Comparison of ENCODE assay signal across 20 cellular contexts in the genomic region with DNA sequence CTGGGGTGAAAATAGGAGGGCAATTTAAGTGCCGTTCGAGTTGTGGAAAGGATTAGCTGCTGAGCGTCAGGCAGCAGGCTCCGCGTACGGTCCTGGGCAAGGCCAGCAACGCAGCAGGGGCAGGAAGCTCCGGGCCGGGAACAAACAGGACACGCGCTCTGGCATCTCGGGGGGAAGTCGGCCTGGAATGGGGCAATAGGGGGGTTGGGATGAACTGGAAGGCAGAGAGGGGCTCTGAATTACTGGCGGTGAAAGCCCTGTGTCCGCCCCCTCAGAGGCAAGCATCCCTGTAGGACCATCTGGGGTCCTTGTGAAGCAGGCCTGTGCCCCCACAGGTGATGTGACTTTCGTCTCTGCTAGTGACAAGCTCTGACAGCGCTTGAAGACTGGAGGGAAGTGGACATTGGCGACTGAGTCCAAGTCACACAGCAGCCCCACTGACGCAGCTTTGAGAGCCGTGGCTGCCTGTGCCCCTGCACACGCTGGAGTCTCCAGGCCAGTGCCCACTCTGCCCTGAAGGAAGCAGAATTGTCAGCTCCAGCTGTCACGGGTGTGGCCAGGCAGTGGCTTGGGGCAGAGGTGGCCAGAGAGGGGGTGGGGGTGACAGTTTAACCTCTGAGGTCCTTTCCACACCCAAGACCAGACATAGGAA. TPM values are rescaled to one million over a fixed set of nuclear protein-coding genes. Genes with fewer than 3 reads are reported as not detected.
"Had no signal": no experiment of that assay in that cellular context is flagged by ENCODE, and none has a peak within 500 bp of the region (broad histone marks: within the 10 kb centered on the region; RNA-seq: fewer than 3 reads in every experiment).

No MANE protein-coding gene starts in this region.

- H3K27me3 ChIP-seq: colonic mucosa, testis had no signal

- H3K36me3 Mint-ChIP-seq: natural killer cell had no signal

- H3K4me1 ChIP-seq: colonic mucosa, gastroesophageal sphincter, testis had no signal

- H3K4me3 Mint-ChIP-seq: activated T-helper 1 cell treated with anti-CD3 and anti-CD28 coated beads, Interleukin-12 subunit alpha, Interleukin-12 subunit beta, Interleukin-2, Interleukin-4 antibody, amounts not matched to agents 30 ng/mL and 10 ng/mL and 1 ng/mL, durations not matched to agents 14 hours and 24 hours and 36 hours; natural killer cell; stimulated activated naive CD8-positive, alpha-beta T cell treated with anti-CD3 and anti-CD28 coated beads, Interleukin-15, amount 100 ng/mL, for 72 hours had no signal

- H3K9me3 Mint-ChIP-seq: activated T-helper 1 cell treated with anti-CD3 and anti-CD28 coated beads, Interleukin-12 subunit alpha, Interleukin-12 subunit beta, Interleukin-2, Interleukin-4 antibody, amounts not matched to agents 30 ng/mL and 10 ng/mL and 1 ng/mL, durations not matched to agents 14 hours and 24 hours and 36 hours; natural killer cell; stimulated activated naive CD8-positive, alpha-beta T cell treated with anti-CD3 and anti-CD28 coated beads, Interleukin-15, amount 100 ng/mL, for 72 hours had no signal

- H3K36me3 ChIP-seq: colonic mucosa, gastroesophageal sphincter had no signal

- H3K27ac ChIP-seq: colonic mucosa, epithelial cell of prostate, gastroesophageal sphincter, testis had no signal

- ATAC-seq: gastroesophageal sphincter; mucosa of descending colon; natural killer cell; stimulated activated naive CD8-positive, alpha-beta T cell treated with anti-CD3 and anti-CD28 coated beads, Interleukin-15, amount 100 ng/mL, for 72 hours had no signal

- H3K9me3 ChIP-seq: colonic mucosa, gastroesophageal sphincter, testis had no signal

- H3K27ac Mint-ChIP-seq: activated T-helper 1 cell treated with anti-CD3 and anti-CD28 coated beads, Interleukin-12 subunit alpha, Interleukin-12 subunit beta, Interleukin-2, Interleukin-4 antibody, amounts not matched to agents 30 ng/mL and 10 ng/mL and 1 ng/mL, durations not matched to agents 14 hours and 24 hours and 36 hours; natural killer cell had no signal

- H3K4me3 ChIP-seq: colonic mucosa, gastroesophageal sphincter, mucosa of descending colon, testis had no signal

- DNase-seq: activated CD4-positive, alpha-beta T cell treated with anti-CD3 and anti-CD28 coated beads, Interleukin-2, amount 50 U/mL, for 4 hours; activated CD8-positive, alpha-beta memory T cell treated with anti-CD3 and anti-CD28 coated beads, Interleukin-2, amount 50 U/mL, for 4 hours; activated naive CD4-positive, alpha-beta T cell; colonic mucosa; effector memory CD4-positive, alpha-beta T cell; kidney glomerular epithelial cell; mammary epithelial cell; natural killer cell; stimulated activated CD4-positive, alpha-beta T cell treated with anti-CD3 and anti-CD28 coated beads, Interleukin-4, amount 100 ng/mL, for 1 hour; stimulated activated naive CD8-positive, alpha-beta T cell treated with anti-CD3 and anti-CD28 coated beads, Interleukin-15, amount 100 ng/mL, for 72 hours; testis had no signal

RNA-seq across cellular contexts. Expression of a gene that starts 35.1 kb away (rescaled TPM):
- total RNA-seq: activated T-helper 1 cell treated with anti-CD3 and anti-CD28 coated beads, Interleukin-12 subunit alpha, Interleukin-12 subunit beta, Interleukin-2, Interleukin-4 antibody, amounts not matched to agents 30 ng/mL and 10 ng/mL and 1 ng/mL, durations not matched to agents 14 hours and 24 hours and 36 hours; cardiac septum; gastroesophageal sphincter; mammary epithelial cell; natural killer cell; omental fat pad; pulmonary artery endothelial cell; T-helper 2 cell treated with Interferon-gamma antibody and Interleukin-4, amounts not matched to agents 100 ng/mL and 5 ng/mL, for 36 hours; testis; ureter had no signal
- polyA plus RNA-seq: mammary epithelial cell had no signal

RNA-seq across cellular contexts. Expression of a gene that starts 44.0 kb away (rescaled TPM):
- total RNA-seq: activated T-helper 1 cell treated with anti-CD3 and anti-CD28 coated beads, Interleukin-12 subunit alpha, Interleukin-12 subunit beta, Interleukin-2, Interleukin-4 antibody, amounts not matched to agents 30 ng/mL and 10 ng/mL and 1 ng/mL, durations not matched to agents 14 hours and 24 hours and 36 hours; cardiac septum; gastroesophageal sphincter; mammary epithelial cell; natural killer cell; omental fat pad; pulmonary artery endothelial cell; T-helper 2 cell treated with Interferon-gamma antibody and Interleukin-4, amounts not matched to agents 100 ng/mL and 5 ng/mL, for 36 hours; testis; ureter had no signal
- polyA plus RNA-seq: mammary epithelial cell had no signal
